Comparison of ENCODE assay signal across 1 cellular context in the genomic region with DNA sequence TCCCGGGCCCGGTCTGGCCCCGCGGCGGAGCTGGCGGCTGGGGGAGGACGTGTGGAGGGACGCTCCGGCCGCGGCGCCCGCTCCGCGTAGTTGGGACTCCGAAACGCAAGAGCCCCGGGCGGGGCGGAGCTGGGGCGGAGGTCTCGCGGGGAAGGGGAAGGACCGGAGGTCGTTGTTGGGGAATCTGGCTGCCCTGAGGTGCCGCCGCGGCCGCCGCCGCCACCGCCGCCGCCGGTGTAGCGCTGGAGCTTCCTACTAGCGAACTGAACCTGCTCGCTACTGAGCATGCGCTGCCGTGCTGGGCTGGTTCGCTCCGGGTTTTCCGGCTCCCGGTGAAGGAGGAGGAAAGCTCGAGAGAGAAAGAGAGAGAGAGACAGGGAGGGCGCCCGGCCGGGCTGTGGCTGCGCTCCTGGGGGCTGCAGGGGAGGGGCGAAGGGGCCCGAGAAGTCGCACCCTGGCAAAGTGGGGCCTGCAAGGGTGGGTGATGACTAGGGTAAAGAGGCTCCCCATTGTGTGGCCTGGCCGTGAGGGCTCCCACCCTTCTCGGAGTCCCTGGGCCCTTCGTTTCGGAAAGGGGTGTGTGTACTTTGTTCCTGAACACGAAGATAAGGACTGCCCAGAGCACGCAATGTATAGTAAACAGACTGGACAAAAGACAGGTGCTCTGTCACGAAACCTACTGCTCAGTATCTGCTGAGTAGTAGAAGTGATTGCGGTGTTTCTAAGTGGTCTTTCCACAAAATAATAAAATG.
TF ChIP-seq lines count a peak whose summit lies in the region.

Gene SOS1 (minus strand): TSS at position 281 of the 752 bp plus-strand sequence. CDS start 629 bp downstream, outside the sequence.

TF ChIP-seq in K562, 482 proteins besides CTCF, POLR2A, EP300 and RAD21 (continued from another document and continues in another):
- TF ChIP-seq CUX1 (CRISPR knock-in tag; IDR thresholded peaks at IDR 0.05), result no peak
- TF ChIP-seq ZNF347 (CRISPR knock-in tag; IDR thresholded peaks at IDR 0.05; ENCODE audit: low read depth), result no peak
- 0 out of 2 replicates have a peak, but pooled peaks have one; percentile 59 for TF ChIP-seq ELF4 (CRISPR knock-in tag; IDR thresholded peaks at IDR 0.05)
- TF ChIP-seq U2AF2 (optimal IDR thresholded peaks at IDR 0.05; ENCODE audit: low read depth, low read length), result no peak
- peak; percentile 23 for TF ChIP-seq CHD4 (IDR thresholded peaks at IDR 0.05; ENCODE audit: insufficient read depth, insufficient replicate concordance, low read depth, low read length, poor library complexity, severe bottlenecking)
- TF ChIP-seq PURB (CRISPR knock-in tag; IDR thresholded peaks at IDR 0.05; ENCODE audit: low read depth), result no peak
- no peak for TF ChIP-seq ZFP1 (CRISPR knock-in tag; IDR thresholded peaks at IDR 0.05)
- no peak for TF ChIP-seq ESRRB (CRISPR knock-in tag; IDR thresholded peaks at IDR 0.05; ENCODE audit: borderline replicate concordance)
- TF ChIP-seq, protein P1, sequence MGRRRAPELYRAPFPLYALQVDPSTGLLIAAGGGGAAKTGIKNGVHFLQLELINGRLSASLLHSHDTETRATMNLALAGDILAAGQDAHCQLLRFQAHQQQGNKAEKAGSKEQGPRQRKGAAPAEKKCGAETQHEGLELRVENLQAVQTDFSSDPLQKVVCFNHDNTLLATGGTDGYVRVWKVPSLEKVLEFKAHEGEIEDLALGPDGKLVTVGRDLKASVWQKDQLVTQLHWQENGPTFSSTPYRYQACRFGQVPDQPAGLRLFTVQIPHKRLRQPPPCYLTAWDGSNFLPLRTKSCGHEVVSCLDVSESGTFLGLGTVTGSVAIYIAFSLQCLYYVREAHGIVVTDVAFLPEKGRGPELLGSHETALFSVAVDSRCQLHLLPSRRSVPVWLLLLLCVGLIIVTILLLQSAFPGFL (CRISPR knock-in tag; IDR thresholded peaks at IDR 0.05), result no peak
- TF ChIP-seq TCF3 (CRISPR knock-in tag; IDR thresholded peaks at IDR 0.05), result peak; percentile 54
- peak; percentile 12; the same call in 1 of the 2 replicates for TF ChIP-seq MBD2 (IDR thresholded peaks at IDR 0.05; ENCODE audit: borderline replicate concordance, low read depth)
- no peak for TF ChIP-seq DIDO1 (tag; IDR thresholded peaks at IDR 0.05; ENCODE audit: low read depth)
- TF ChIP-seq, protein P2, sequence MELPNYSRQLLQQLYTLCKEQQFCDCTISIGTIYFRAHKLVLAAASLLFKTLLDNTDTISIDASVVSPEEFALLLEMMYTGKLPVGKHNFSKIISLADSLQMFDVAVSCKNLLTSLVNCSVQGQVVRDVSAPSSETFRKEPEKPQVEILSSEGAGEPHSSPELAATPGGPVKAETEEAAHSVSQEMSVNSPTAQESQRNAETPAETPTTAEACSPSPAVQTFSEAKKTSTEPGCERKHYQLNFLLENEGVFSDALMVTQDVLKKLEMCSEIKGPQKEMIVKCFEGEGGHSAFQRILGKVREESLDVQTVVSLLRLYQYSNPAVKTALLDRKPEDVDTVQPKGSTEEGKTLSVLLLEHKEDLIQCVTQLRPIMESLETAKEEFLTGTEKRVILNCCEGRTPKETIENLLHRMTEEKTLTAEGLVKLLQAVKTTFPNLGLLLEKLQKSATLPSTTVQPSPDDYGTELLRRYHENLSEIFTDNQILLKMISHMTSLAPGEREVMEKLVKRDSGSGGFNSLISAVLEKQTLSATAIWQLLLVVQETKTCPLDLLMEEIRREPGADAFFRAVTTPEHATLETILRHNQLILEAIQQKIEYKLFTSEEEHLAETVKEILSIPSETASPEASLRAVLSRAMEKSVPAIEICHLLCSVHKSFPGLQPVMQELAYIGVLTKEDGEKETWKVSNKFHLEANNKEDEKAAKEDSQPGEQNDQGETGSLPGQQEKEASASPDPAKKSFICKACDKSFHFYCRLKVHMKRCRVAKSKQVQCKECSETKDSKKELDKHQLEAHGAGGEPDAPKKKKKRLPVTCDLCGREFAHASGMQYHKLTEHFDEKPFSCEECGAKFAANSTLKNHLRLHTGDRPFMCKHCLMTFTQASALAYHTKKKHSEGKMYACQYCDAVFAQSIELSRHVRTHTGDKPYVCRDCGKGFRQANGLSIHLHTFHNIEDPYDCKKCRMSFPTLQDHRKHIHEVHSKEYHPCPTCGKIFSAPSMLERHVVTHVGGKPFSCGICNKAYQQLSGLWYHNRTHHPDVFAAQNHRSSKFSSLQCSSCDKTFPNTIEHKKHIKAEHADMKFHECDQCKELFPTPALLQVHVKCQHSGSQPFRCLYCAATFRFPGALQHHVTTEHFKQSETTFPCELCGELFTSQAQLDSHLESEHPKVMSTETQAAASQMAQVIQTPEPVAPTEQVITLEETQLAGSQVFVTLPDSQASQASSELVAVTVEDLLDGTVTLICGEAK (IDR thresholded peaks at IDR 0.05), result no peak
- TF ChIP-seq, protein P2 (CRISPR knock-in tag; IDR thresholded peaks at IDR 0.05), result no peak
- no peak for TF ChIP-seq HLTF (IDR thresholded peaks at IDR 0.05)
- TF ChIP-seq ATF4 (CRISPR knock-in tag; IDR thresholded peaks at IDR 0.05), result no peak; the same call in 1 of the 2 replicates
- TF ChIP-seq PHF20 (IDR thresholded peaks at IDR 0.05; ENCODE audit: partially characterized antibody), result peak; percentile 51
- peak; percentile 42 for TF ChIP-seq ESRRA (IDR thresholded peaks at IDR 0.05; ENCODE audit: borderline replicate concordance, low read depth)
- peak; percentile 76 for TF ChIP-seq ZBTB2 (IDR thresholded peaks at IDR 0.05)
- 0 out of 2 replicates have a peak, but pooled peaks have one; percentile 39 for TF ChIP-seq ZNF780A (CRISPR knock-in tag; IDR thresholded peaks at IDR 0.05)
- TF ChIP-seq PHF8 (IDR thresholded peaks at IDR 0.05; ENCODE audit: borderline replicate concordance, low read length), result peak; percentile 83; the same call in 1 of the 2 replicates
- no peak for TF ChIP-seq ZNF696 (CRISPR knock-in tag; conservative IDR thresholded peaks at IDR 0.05)
- TF ChIP-seq MAFK (IDR thresholded peaks at IDR 0.05; ENCODE audit: low read length), result no peak
- peak; percentile 31 for TF ChIP-seq SMAD1 (IDR thresholded peaks at IDR 0.05; ENCODE audit: low read depth, low read length, partially characterized antibody)
- no peak for TF ChIP-seq SIX5 (IDR thresholded peaks at IDR 0.05; ENCODE audit: borderline replicate concordance in 1 of 2, insufficient read depth in 1 of 2, low read depth in 1 of 2, low read length in 2 of 2)
- TF ChIP-seq SMAD3 (CRISPR knock-in tag; conservative IDR thresholded peaks at IDR 0.05), result no peak
- no peak for TF ChIP-seq ZNF655 (CRISPR knock-in tag; IDR thresholded peaks at IDR 0.05)
- TF ChIP-seq ZBTB7A (IDR thresholded peaks at IDR 0.05; ENCODE audit: borderline replicate concordance, control insufficient read depth, low read depth, low read length), result peak; percentile 95
- no peak for TF ChIP-seq MCM2 (IDR thresholded peaks at IDR 0.05; ENCODE audit: low read depth)
- TF ChIP-seq PRPF4 (IDR thresholded peaks at IDR 0.05; ENCODE audit: insufficient read depth, low read depth, low read length, poor library complexity, severe bottlenecking), result no peak
- TF ChIP-seq, protein P3, sequence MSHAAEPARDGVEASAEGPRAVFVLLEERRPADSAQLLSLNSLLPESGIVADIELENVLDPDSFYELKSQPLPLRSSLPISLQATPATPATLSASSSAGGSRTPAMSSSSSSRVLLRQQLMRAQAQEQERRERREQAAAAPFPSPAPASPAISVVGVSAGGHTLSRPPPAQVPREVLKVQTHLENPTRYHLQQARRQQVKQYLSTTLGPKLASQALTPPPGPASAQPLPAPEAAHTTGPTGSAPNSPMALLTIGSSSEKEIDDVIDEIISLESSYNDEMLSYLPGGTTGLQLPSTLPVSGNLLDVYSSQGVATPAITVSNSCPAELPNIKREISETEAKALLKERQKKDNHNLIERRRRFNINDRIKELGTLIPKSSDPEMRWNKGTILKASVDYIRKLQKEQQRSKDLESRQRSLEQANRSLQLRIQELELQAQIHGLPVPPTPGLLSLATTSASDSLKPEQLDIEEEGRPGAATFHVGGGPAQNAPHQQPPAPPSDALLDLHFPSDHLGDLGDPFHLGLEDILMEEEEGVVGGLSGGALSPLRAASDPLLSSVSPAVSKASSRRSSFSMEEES (CRISPR knock-in tag; IDR thresholded peaks at IDR 0.05), result no peak
- peak; percentile 25; the same call in 1 of the 2 replicates for TF ChIP-seq RNF2 (IDR thresholded peaks at IDR 0.05)
- TF ChIP-seq SAP30 (IDR thresholded peaks at IDR 0.05; ENCODE audit: borderline replicate concordance, insufficient read depth, low read depth, low read length, poor library complexity, severe bottlenecking), result no peak
